8 cellular contexts compared by ENCODE assay signal in genomic region chr3:184185461-184186183, GRCh38. TPM values are rescaled to one million over a fixed set of nuclear protein-coding genes. Genes with fewer than 3 reads are reported as not detected.
DNase-seq lines count a peak whose midpoint lies in the region; ATAC-seq and TF ChIP-seq lines count a peak whose summit lies in the region.

No MANE protein-coding gene starts in this region.

- no peaks in the 10 kb centered on the region for H3K27me3 Mint-ChIP-seq in activated naive CD4-positive, alpha-beta T cell treated with anti-CD3 and anti-CD28 coated beads, Interleukin-2, amount 50 U/mL, for 24 hours

- TF ChIP-seq POLR2A in NB4 (IDR thresholded peaks at IDR 0.05; ENCODE audit: extremely low read depth, insufficient read length) = peak; percentile 48
- no peak for TF ChIP-seq POLR2A in suprapubic skin (IDR thresholded peaks at IDR 0.05)

- peak overlapping the region; percentile 98 for H3K27ac Mint-ChIP-seq in activated naive CD4-positive, alpha-beta T cell treated with anti-CD3 and anti-CD28 coated beads, Interleukin-2, amount 50 U/mL, for 24 hours

- peak overlapping the region; percentile 99 for H3K4me3 Mint-ChIP-seq in activated naive CD4-positive, alpha-beta T cell treated with anti-CD3 and anti-CD28 coated beads, Interleukin-2, amount 50 U/mL, for 24 hours

- peaks cover 29% of the 10 kb centered on the region for H3K4me1 ChIP-seq in suprapubic skin

- DNase-seq in GM04504 (ENCODE audit: low read depth) = peak; percentile 98
- peak; percentile 99 for DNase-seq in NB4 (ENCODE audit: low read depth)
- DNase-seq in SK-N-DZ (ENCODE audit: low spot score) = peak; percentile 100
- peak; percentile 98 for DNase-seq in globus pallidus (ENCODE audit: low spot score)
- peak; percentile 70 to 100 (median 98) for DNase-seq in nucleus accumbens (lab: John Stamatoyannopoulos, UW)
- DNase-seq in suprapubic skin (ENCODE audit: low spot score in 2 of 2) = peak; percentile 99 to 100

- H3K9me3 ChIP-seq in suprapubic skin = no peaks in the 10 kb centered on the region

- WGBS in suprapubic skin = 3% methylated on average over 28 of the region's 55 CpGs

- peak; percentile 92 for ATAC-seq in HG02571 (IDR thresholded peaks at IDR 0.05; ENCODE audit: unreplicated experiment)

- peaks cover 48% of the 10 kb centered on the region for H3K4me1 Mint-ChIP-seq in activated naive CD4-positive, alpha-beta T cell treated with anti-CD3 and anti-CD28 coated beads, Interleukin-2, amount 50 U/mL, for 24 hours

- H3K9me3 Mint-ChIP-seq in activated naive CD4-positive, alpha-beta T cell treated with anti-CD3 and anti-CD28 coated beads, Interleukin-2, amount 50 U/mL, for 24 hours = no peaks in the 10 kb centered on the region

- H3K27me3 ChIP-seq in suprapubic skin = no peaks in the 10 kb centered on the region

- peaks cover 9% of the 10 kb centered on the region for H3K36me3 Mint-ChIP-seq in activated naive CD4-positive, alpha-beta T cell treated with anti-CD3 and anti-CD28 coated beads, Interleukin-2, amount 50 U/mL, for 24 hours

- H3K4me3 ChIP-seq in NB4 (ENCODE audit: low read depth, low read length) = peak overlapping the region; percentile 96
- peak overlapping the region; percentile 87 for H3K4me3 ChIP-seq in suprapubic skin

- TF ChIP-seq CTCF in NB4 (IDR thresholded peaks at IDR 0.05; ENCODE audit: low read depth, low read length) = no peak
- no peak for TF ChIP-seq CTCF in suprapubic skin (IDR thresholded peaks at IDR 0.05)

- no peak for TF ChIP-seq EP300 in suprapubic skin (IDR thresholded peaks at IDR 0.05)

- H3K36me3 ChIP-seq in suprapubic skin = peaks cover 61% of the 10 kb centered on the region

- peak overlapping the region; percentile 70 for H3K27ac ChIP-seq in suprapubic skin

RNA-seq across cellular contexts. Expression of gene ABCF3, which starts 0.4 kb away (rescaled TPM):
- 18.0 and 31.9 TPM in 2 replicates for polyA plus RNA-seq in SK-N-DZ (2014; cell fraction: cytosol; rRNA removed)
- 93.1 and 143 TPM in 2 replicates for polyA plus RNA-seq in SK-N-DZ (2014; cell fraction: nucleus; rRNA removed)
- 100 to 1,000 TPM in 1 of 4 donors, 10 to 100 TPM in 3; 44.8 to 121 (median 71.1) TPM for total RNA-seq in suprapubic skin

RNA-seq across cellular contexts. Expression of gene AP2M1, which starts 11.0 kb away (rescaled TPM):
- 334 and 339 TPM in 2 replicates for polyA plus RNA-seq in SK-N-DZ (2014; cell fraction: cytosol; rRNA removed)
- 274 and 313 TPM in 2 replicates for polyA plus RNA-seq in SK-N-DZ (2014; cell fraction: nucleus; rRNA removed)
- 100 to 1,000 TPM; 112 to 137 (median 121) TPM for total RNA-seq in suprapubic skin

RNA-seq across cellular contexts. Expression of gene DVL3, which starts 30.4 kb away (rescaled TPM):
- 43.0 and 48.7 TPM in 2 replicates for polyA plus RNA-seq in SK-N-DZ (2014; cell fraction: cytosol; rRNA removed)
- 134 and 160 TPM in 2 replicates for polyA plus RNA-seq in SK-N-DZ (2014; cell fraction: nucleus; rRNA removed)
- total RNA-seq in suprapubic skin = 10 to 100 TPM; 53.6 to 72.7 (median 56.1) TPM

RNA-seq across cellular contexts. Expression of gene VWA5B2, which starts 43.8 kb away (rescaled TPM):
- polyA plus RNA-seq in SK-N-DZ (2014; cell fraction: cytosol; rRNA removed) = 11.3 and 11.7 TPM in 2 replicates
- 60.4 and 113 TPM in 2 replicates for polyA plus RNA-seq in SK-N-DZ (2014; cell fraction: nucleus; rRNA removed)
- total RNA-seq in suprapubic skin = under 1 TPM in 1 of 4 donors, not detected in 3; 0.24 TPM

RNA-seq across cellular contexts. Expression of gene EIF2B5, which starts 50.5 kb away (rescaled TPM):
- 87.0 and 101 TPM in 2 replicates for polyA plus RNA-seq in SK-N-DZ (2014; cell fraction: cytosol; rRNA removed)
- 194 and 198 TPM in 2 replicates for polyA plus RNA-seq in SK-N-DZ (2014; cell fraction: nucleus; rRNA removed)
- 10 to 100 TPM; 34.6 to 70.9 (median 46.2) TPM for total RNA-seq in suprapubic skin

Comparison
In these comparisons a context has a peak if more than half of its experiments do, and no peak if none do; other contexts are left out.
1. Peak in every context shown above with its lines: DNase-seq, ATAC-seq, H3K4me3 ChIP-seq and H3K27ac ChIP-seq.